2 cellular contexts compared by ENCODE assay signal in genomic region chr10:609868-610545, GRCh38.
TF ChIP-seq lines count a peak whose summit lies in the region.

No MANE protein-coding gene starts in this region.

TF ChIP-seq in HEK293, 187 proteins besides CTCF, POLR2A, EP300 and RAD21:
- TF ChIP-seq ZBTB6 (tag by site-specific recombination; IDR thresholded peaks at IDR 0.05) (0 out of 2 replicates have a peak, but pooled peaks have one; percentile 17), ZIC2 (tag by site-specific recombination; IDR thresholded peaks at IDR 0.05) (peak; percentile 56), SCRT2 (tag by site-specific recombination; IDR thresholded peaks at IDR 0.05) (no peak), ZNF600 (tag by site-specific recombination; IDR thresholded peaks at IDR 0.05) (peak; percentile 89)

TF ChIP-seq in H1, 55 proteins besides CTCF, POLR2A, EP300 and RAD21 (continued from another document):
- no peak for TF ChIP-seq CHD7 (IDR thresholded peaks at IDR 0.05; ENCODE audit: insufficient replicate concordance, low read length)
- TF ChIP-seq POU5F1 (IDR thresholded peaks at IDR 0.05; ENCODE audit: low read depth, low read length), result no peak
- no peak for TF ChIP-seq BACH1 (IDR thresholded peaks at IDR 0.05; ENCODE audit: low read length)
- TF ChIP-seq PHF8 (conservative IDR thresholded peaks at IDR 0.05; ENCODE audit: low read depth, low read length), result no peak
- no peak for TF ChIP-seq TBP (IDR thresholded peaks at IDR 0.05; ENCODE audit: low read depth, low read length)
- no peak for TF ChIP-seq CEBPB (IDR thresholded peaks at IDR 0.05; ENCODE audit: low read depth, low read length)
- no peak for TF ChIP-seq SRF (IDR thresholded peaks at IDR 0.05; ENCODE audit: low read depth, low read length)
